ENCODE assay signal across 8 cellular contexts in genomic region chr9:132409828-132410528, GRCh38. TPM values are rescaled to one million over a fixed set of nuclear protein-coding genes. Genes with fewer than 3 reads are reported as not detected.
DNase-seq lines count a peak whose midpoint lies in the region; ATAC-seq and TF ChIP-seq lines count a peak whose summit lies in the region.

TSS of gene CFAP77 (plus strand) at chr9:132410211. CDS start at chr9:132410272, 61 bp downstream.

- H3K27me3 Mint-ChIP-seq in T-cell, result peaks cover 28 to 41% of the 10 kb centered on the region in 2 donors

- H3K9ac ChIP-seq in BLaER1 treated with 17β-estradiol and CSF1 and Interleukin-3, amounts not matched to agents 10 nM and 100 nM, result peak within 1 kb of the TSS; percentile 68 to 86 (median 80); a peak in 21 of 22 replicates
- peak within 1 kb of the TSS; percentile 70 for H3K9ac ChIP-seq in mammary epithelial cell (ENCODE audit: insufficient read depth, low read length)

- peak in 3 of 4 experiments; percentile 18 to 26 (median 25) for ATAC-seq in T-cell (replicated peaks in 1 of 4)
- ATAC-seq in GM21447 (IDR thresholded peaks at IDR 0.05; ENCODE audit: unreplicated experiment), result no peak
- no peak for ATAC-seq in GM19035 (IDR thresholded peaks at IDR 0.05; ENCODE audit: unreplicated experiment)

- no peaks in the 10 kb centered on the region for H3K9me3 ChIP-seq in BLaER1 treated with 17β-estradiol and CSF1 and Interleukin-3, amounts not matched to agents 10 nM and 100 nM (replicated peaks in 1 of 11)
- no peaks in the 10 kb centered on the region for H3K9me3 ChIP-seq in mammary epithelial cell (replicated peaks; ENCODE audit: insufficient read depth, low read length)

- H3K4me3 Mint-ChIP-seq in T-cell, result peak within 1 kb of the TSS; percentile 66 to 78 (median 74)

- H3K4me1 ChIP-seq in BLaER1 treated with 17β-estradiol and CSF1 and Interleukin-3, amounts not matched to agents 10 nM and 100 nM, result peaks cover 31 to 45% (median 41%) of the 10 kb centered on the region in 10 experiments
- H3K4me1 ChIP-seq in mammary epithelial cell (ENCODE audit: insufficient read depth, low read length), result peaks cover 26% of the 10 kb centered on the region

- H2AFZ ChIP-seq in mammary epithelial cell (ENCODE audit: low read depth, low read length), result peak within 1 kb of the TSS; percentile 94

- no peak for TF ChIP-seq CTCF in mammary epithelial cell (conservative IDR thresholded peaks at IDR 0.05 in 1 of 2, IDR thresholded peaks at IDR 0.05 in 1 of 2; ENCODE audit: extremely low read depth in 1 of 2, insufficient read depth in 1 of 2, low read depth in 1 of 2, low read length in 2 of 2)

- intact Hi-C loops in mammary epithelial cell (cut with micrococcal nuclease), result loop anchor here (5.0 kb wide), 4 partner anchors 222 to 653 kb away; no protein-coding TSS in a partner anchor

- H3K27me3 ChIP-seq in BLaER1 treated with 17β-estradiol and CSF1 and Interleukin-3, amounts not matched to agents 10 nM and 100 nM, result peaks cover 21 to 33% (median 26%) of the 10 kb centered on the region in 11 experiments
- H3K27me3 ChIP-seq in mammary epithelial cell (ENCODE audit: insufficient read depth, low read length), result no peaks in the 10 kb centered on the region

- no peaks in the 10 kb centered on the region for H3K36me3 Mint-ChIP-seq in T-cell

- BruUV-seq in mammary epithelial cell (replicated peaks; lab: Mats Ljungman, UMichigan), result no TSS peak

- H3K79me2 ChIP-seq in mammary epithelial cell (ENCODE audit: insufficient read depth, low read length), result peaks cover 13% of the 10 kb centered on the region

- peak within 1 kb of the TSS; percentile 88 to 99 (median 96) for H3K4me2 ChIP-seq in BLaER1 treated with 17β-estradiol and CSF1 and Interleukin-3, amounts not matched to agents 10 nM and 100 nM
- H3K4me2 ChIP-seq in mammary epithelial cell (ENCODE audit: insufficient read depth, low read depth, low read length), result peak within 1 kb of the TSS; percentile 98

- peak within 1 kb of the TSS in 10 of 11 experiments; percentile 60 to 82 (median 76); a peak in 21 of 22 replicates for H3K27ac ChIP-seq in BLaER1 treated with 17β-estradiol and CSF1 and Interleukin-3, amounts not matched to agents 10 nM and 100 nM
- H3K27ac ChIP-seq in mammary epithelial cell (ENCODE audit: insufficient read depth, low read depth, low read length), result peak within 1 kb of the TSS; percentile 73

- peak within 1 kb of the TSS; percentile 37 to 70 (median 60) for H3K4me3 ChIP-seq in BLaER1 treated with 17β-estradiol and CSF1 and Interleukin-3, amounts not matched to agents 10 nM and 100 nM
- peak within 1 kb of the TSS; percentile 40 to 54 (median 52) for H3K4me3 ChIP-seq in mammary epithelial cell (replicated peaks in 1 of 3; ENCODE audit: insufficient read depth in 1 of 3, low read depth in 2 of 3, low read length in 3 of 3)

- dilution Hi-C loops in mammary epithelial cell (cut with HindIII; ENCODE audit: low sequenced_read_pairs), result loop anchor here (5.0 kb wide), 1 partner anchor 92 kb away; no protein-coding TSS in a partner anchor

- in situ Hi-C loops in mammary epithelial cell (cut with MboI; ENCODE audit: low sequenced_read_pairs in 2 of 2), result loop anchor here in 1 of 2 donors (10.0 kb wide), 1 partner anchor 165 kb away; no protein-coding TSS in a partner anchor

- WGBS in mammary epithelial cell (ENCODE audit: low coverage, missing lambda C conversion rate), result 0% methylated on average over 14 of the region's 69 CpGs

- H3K4me1 Mint-ChIP-seq in T-cell, result peaks cover 38 to 46% (median 46%) of the 10 kb centered on the region in 3 donors

- no peak within 1 kb of the TSS for H3K27ac Mint-ChIP-seq in T-cell

- H3K36me3 ChIP-seq in BLaER1 treated with 17β-estradiol and CSF1 and Interleukin-3, amounts not matched to agents 10 nM and 100 nM, result no peaks in the 10 kb centered on the region
- H3K36me3 ChIP-seq in mammary epithelial cell (ENCODE audit: insufficient read depth, low read length), result no peaks in the 10 kb centered on the region

- peaks cover 0 to 23% (median 10%) of the 10 kb centered on the region in 11 experiments; a peak in 13 of 22 replicates for H4K20me1 ChIP-seq in BLaER1 treated with 17β-estradiol and CSF1 and Interleukin-3, amounts not matched to agents 10 nM and 100 nM
- no peaks in the 10 kb centered on the region for H4K20me1 ChIP-seq in mammary epithelial cell (ENCODE audit: insufficient read depth, low read length)

- CTCF ChIA-PET in T-cell (lab: Charles Lee), result interaction anchor here in 1 of 2 donors (0.5 to 0.6 kb wide), 2 partner anchors 74 to 823 kb away, joined by 5 to 7 read pairs; no protein-coding TSS in a partner anchor
- CTCF ChIA-PET in mammary epithelial cell (lab: Charles Lee; ENCODE audit: low non-redundant PET), result no interaction called here

- POLR2A ChIA-PET in T-cell (lab: Charles Lee), result interaction anchor here in 1 of 2 donors (0.6 kb wide), 1 partner anchor 94 kb away, joined by 3 read pairs; no protein-coding TSS in a partner anchor

- peak; percentile 56 for DNase-seq in HPDE6-E6E7 (ENCODE audit: extremely low spot score)
- DNase-seq in T-cell, result peak in 30 of 34 experiments; percentile 8 to 50 (median 29)
- DNase-seq in mammary epithelial cell, result peak; percentile 64
- DNase-seq in islet precursor cell, result peak; percentile 78
- peak; percentile 32 for DNase-seq in stimulated activated CD4-positive, alpha-beta T cell treated with anti-CD3 and anti-CD28 coated beads, Interleukin-12 subunit alpha, Interleukin-12 subunit beta, amount 100 ng/mL, for 4 hours

- no peaks in the 10 kb centered on the region for H3K9me3 Mint-ChIP-seq in T-cell

RNA-seq across cellular contexts. Expression of gene CFAP77, which starts in this region (rescaled TPM):
- total RNA-seq in T-cell, result not detected
- total RNA-seq in mammary epithelial cell, result not detected
- polyA plus RNA-seq in mammary epithelial cell, result not detected
- polyA minus RNA-seq in mammary epithelial cell, result not detected

Comparison
In these comparisons a context has a peak if more than half of its experiments do, and no peak if none do; other contexts are left out.
1. Peak in DNase-seq and ATAC-seq in T-cell; RNA of the gene not detected or under 1 TPM.
2. Peak in DNase-seq, H3K4me3 ChIP-seq, H3K27ac ChIP-seq, H3K9ac ChIP-seq and H3K4me2 ChIP-seq in mammary epithelial cell; RNA of the gene not detected or under 1 TPM.